In the genomic region with DNA sequence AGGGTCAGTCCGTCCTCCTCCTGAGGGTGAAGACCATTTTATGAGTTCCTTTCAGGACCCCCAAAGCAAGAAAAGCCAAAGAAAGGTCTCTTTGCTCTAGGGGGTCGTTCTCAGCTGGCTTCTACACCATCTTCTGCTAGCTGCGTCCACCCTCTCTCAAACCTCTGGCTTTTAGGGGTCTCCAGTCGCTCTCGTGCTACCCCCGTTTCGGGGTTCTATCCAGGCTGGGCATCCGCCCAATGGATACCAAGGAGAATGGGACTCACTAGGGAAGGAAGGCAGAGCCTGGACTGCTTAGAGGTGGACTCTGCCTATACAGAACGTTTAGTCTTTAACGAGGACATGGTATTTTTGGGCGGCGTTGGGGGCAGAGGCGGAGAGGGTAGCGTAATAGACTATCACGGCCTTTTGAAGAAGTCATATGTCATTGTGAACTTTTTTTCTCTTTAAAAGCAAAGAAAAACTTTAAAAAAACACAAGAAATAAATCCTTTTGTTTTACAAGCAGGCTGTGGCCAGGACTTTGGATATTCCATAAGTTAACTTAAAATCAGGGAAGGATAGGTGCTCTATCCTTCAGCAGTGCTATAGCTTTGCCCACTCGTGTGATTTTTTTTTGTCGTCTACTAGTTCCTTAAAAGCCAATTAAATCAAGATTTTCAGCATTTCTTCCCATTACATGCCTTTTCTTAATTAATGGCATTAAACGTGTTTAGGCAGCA, we compare ENCODE assay signal across 24 cellular contexts. TPM values are rescaled to one million over a fixed set of nuclear protein-coding genes. Genes with fewer than 3 reads are reported as not detected.
DNase-seq lines count a peak whose midpoint lies in the region; ATAC-seq and TF ChIP-seq lines count a peak whose summit lies in the region.
"Had no signal": no experiment of that assay in that cellular context is flagged by ENCODE, and none has a peak within 500 bp of the region (broad histone marks: within the 10 kb centered on the region; RNA-seq: fewer than 3 reads in every experiment).

No MANE protein-coding gene starts in this region.

- in situ Hi-C loops in GM13976 (cut with MboI; ENCODE audit: low sequenced_read_pairs, unreplicated experiment), result loop anchor here (25.0 kb wide), 3 partner anchors 332 to 1007 kb away; no protein-coding TSS in a partner anchor

- peaks cover 9% of the 10 kb centered on the region for H3K9me3 Mint-ChIP-seq in activated naive CD8-positive, alpha-beta T cell treated with anti-CD3 and anti-CD28 coated beads, Interleukin-2, amount 10 ng/mL, durations not matched to agents 7 days and 5 days
- peaks cover 26% of the 10 kb centered on the region for H3K9me3 Mint-ChIP-seq in activated naive CD8-positive, alpha-beta T cell treated with anti-CD3 and anti-CD28 coated beads, Interleukin-2, amount 50 U/mL, for 24 hours
- H3K9me3 Mint-ChIP-seq in activated T-helper 1 cell treated with anti-CD3 and anti-CD28 coated beads, Interleukin-12 subunit alpha, Interleukin-12 subunit beta, Interleukin-2, Interleukin-4 antibody, amounts not matched to agents 30 ng/mL and 10 ng/mL and 1 ng/mL, durations not matched to agents 14 hours and 24 hours and 36 hours, result peaks cover 14% of the 10 kb centered on the region
- no peaks in the 10 kb centered on the region for H3K9me3 Mint-ChIP-seq in type B pancreatic cell

- POLR2A ChIA-PET in activated naive CD8-positive, alpha-beta T cell treated with anti-CD3 and anti-CD28 coated beads, Interleukin-2, amount 10 ng/mL, durations not matched to agents 7 days and 5 days (lab: Charles Lee), result no interaction called here

- intact Hi-C loops in activated T-helper 1 cell treated with anti-CD3 and anti-CD28 coated beads, Interleukin-12 subunit alpha, Interleukin-12 subunit beta, Interleukin-2, Interleukin-4 antibody, amounts not matched to agents 30 ng/mL and 10 ng/mL and 1 ng/mL, durations not matched to agents 14 hours and 24 hours and 36 hours (cut with micrococcal nuclease), result loop anchor here (1.0 to 5.0 kb wide), 3 partner anchors 8 to 1887 kb away; a partner anchor contains a TSS

- H3K4me1 Mint-ChIP-seq in activated naive CD8-positive, alpha-beta T cell treated with anti-CD3 and anti-CD28 coated beads, Interleukin-2, amount 10 ng/mL, durations not matched to agents 7 days and 5 days, result peaks cover 10% of the 10 kb centered on the region
- H3K4me1 Mint-ChIP-seq in activated naive CD8-positive, alpha-beta T cell treated with anti-CD3 and anti-CD28 coated beads, Interleukin-2, amount 50 U/mL, for 24 hours, result peaks cover 18% of the 10 kb centered on the region
- H3K4me1 Mint-ChIP-seq in activated T-helper 1 cell treated with anti-CD3 and anti-CD28 coated beads, Interleukin-12 subunit alpha, Interleukin-12 subunit beta, Interleukin-2, Interleukin-4 antibody, amounts not matched to agents 30 ng/mL and 10 ng/mL and 1 ng/mL, durations not matched to agents 14 hours and 24 hours and 36 hours (ENCODE audit: low read depth), result peaks cover 5% of the 10 kb centered on the region
- peaks cover 12% of the 10 kb centered on the region for H3K4me1 Mint-ChIP-seq in type B pancreatic cell (ENCODE audit: unreplicated experiment)

- H3K36me3 Mint-ChIP-seq in activated naive CD8-positive, alpha-beta T cell treated with anti-CD3 and anti-CD28 coated beads, Interleukin-2, amount 10 ng/mL, durations not matched to agents 7 days and 5 days, result peaks cover 1% of the 10 kb centered on the region
- H3K36me3 Mint-ChIP-seq in activated naive CD8-positive, alpha-beta T cell treated with anti-CD3 and anti-CD28 coated beads, Interleukin-2, amount 50 U/mL, for 24 hours (ENCODE audit: low read depth), result peaks cover 5% of the 10 kb centered on the region
- peaks cover 7% of the 10 kb centered on the region for H3K36me3 Mint-ChIP-seq in activated T-helper 1 cell treated with anti-CD3 and anti-CD28 coated beads, Interleukin-12 subunit alpha, Interleukin-12 subunit beta, Interleukin-2, Interleukin-4 antibody, amounts not matched to agents 30 ng/mL and 10 ng/mL and 1 ng/mL, durations not matched to agents 14 hours and 24 hours and 36 hours (ENCODE audit: low read depth)
- no peaks in the 10 kb centered on the region for H3K36me3 Mint-ChIP-seq in type B pancreatic cell

- ATAC-seq in activated naive CD8-positive, alpha-beta T cell treated with anti-CD3 and anti-CD28 coated beads, Interleukin-2, amount 10 ng/mL, durations not matched to agents 7 days and 5 days (ENCODE audit: low read depth), result no peak
- ATAC-seq in activated naive CD8-positive, alpha-beta T cell treated with anti-CD3 and anti-CD28 coated beads, Interleukin-2, amount 50 U/mL, for 24 hours, result no peak
- no peak for ATAC-seq in GM21526 (IDR thresholded peaks at IDR 0.05; ENCODE audit: low FRiP score, unreplicated experiment)
- ATAC-seq: T-cell, upper lobe of right lung had no signal

- TF ChIP-seq CTCF in type B pancreatic cell (conservative IDR thresholded peaks at IDR 0.05) (no peak), GM13976 (IDR thresholded peaks at IDR 0.05; ENCODE audit: borderline replicate concordance, control extremely low read depth, extremely low read depth, insufficient read depth, missing control alignments) (no peak)

- peak; percentile 26 for DNase-seq in activated naive CD8-positive, alpha-beta T cell treated with anti-CD3 and anti-CD28 coated beads, Interleukin-2, amount 10 ng/mL, durations not matched to agents 7 days and 5 days
- DNase-seq in activated naive CD8-positive, alpha-beta T cell treated with anti-CD3 and anti-CD28 coated beads, Interleukin-2, amount 50 U/mL, for 24 hours, result no peak
- DNase-seq in activated T-helper 1 cell treated with anti-CD3 and anti-CD28 coated beads, Interleukin-12 subunit alpha, Interleukin-12 subunit beta, Interleukin-2, Interleukin-4 antibody, amounts not matched to agents 30 ng/mL and 10 ng/mL and 1 ng/mL, durations not matched to agents 14 hours and 24 hours and 36 hours (ENCODE audit: low spot score), result no peak
- DNase-seq in left kidney (ENCODE audit: low read depth, low spot score), result peak; percentile 9
- no peak for DNase-seq in type B pancreatic cell (ENCODE audit: extremely low spot score, unreplicated experiment)
- no peak for DNase-seq in stimulated activated CD4-positive, alpha-beta T cell treated with anti-CD3 and anti-CD28 coated beads, Interleukin-2, amount 100 ng/mL, for 24 hours
- no peak for DNase-seq in GM13976 (ENCODE audit: low spot score)
- DNase-seq: amniotic stem cell, dermis blood vessel endothelial cell, DMS79, hippocampal formation, NCI-H1105, NCI-H2029 treated with DMSO at 0.1 percent for 48 hours, NCI-H345, NCI-H82, OCI-M1, SHP77, spleen, T-cell, upper lobe of right lung, WERI-Rb-1 had no signal

- peaks cover 87% of the 10 kb centered on the region for H3K27me3 Mint-ChIP-seq in activated naive CD8-positive, alpha-beta T cell treated with anti-CD3 and anti-CD28 coated beads, Interleukin-2, amount 10 ng/mL, durations not matched to agents 7 days and 5 days
- peaks cover 87% of the 10 kb centered on the region for H3K27me3 Mint-ChIP-seq in activated naive CD8-positive, alpha-beta T cell treated with anti-CD3 and anti-CD28 coated beads, Interleukin-2, amount 50 U/mL, for 24 hours
- peaks cover 80% of the 10 kb centered on the region for H3K27me3 Mint-ChIP-seq in activated T-helper 1 cell treated with anti-CD3 and anti-CD28 coated beads, Interleukin-12 subunit alpha, Interleukin-12 subunit beta, Interleukin-2, Interleukin-4 antibody, amounts not matched to agents 30 ng/mL and 10 ng/mL and 1 ng/mL, durations not matched to agents 14 hours and 24 hours and 36 hours (ENCODE audit: insufficient read depth)
- peaks cover 98% of the 10 kb centered on the region for H3K27me3 Mint-ChIP-seq in type B pancreatic cell

- H3K27ac Mint-ChIP-seq in activated naive CD8-positive, alpha-beta T cell treated with anti-CD3 and anti-CD28 coated beads, Interleukin-2, amount 10 ng/mL, durations not matched to agents 7 days and 5 days, result peak overlapping the region; percentile 21
- H3K27ac Mint-ChIP-seq in activated naive CD8-positive, alpha-beta T cell treated with anti-CD3 and anti-CD28 coated beads, Interleukin-2, amount 50 U/mL, for 24 hours, result no peak overlapping the region
- peak overlapping the region; percentile 35 for H3K27ac Mint-ChIP-seq in activated T-helper 1 cell treated with anti-CD3 and anti-CD28 coated beads, Interleukin-12 subunit alpha, Interleukin-12 subunit beta, Interleukin-2, Interleukin-4 antibody, amounts not matched to agents 30 ng/mL and 10 ng/mL and 1 ng/mL, durations not matched to agents 14 hours and 24 hours and 36 hours
- H3K27ac Mint-ChIP-seq in type B pancreatic cell, result no peak overlapping the region
- H3K27ac Mint-ChIP-seq: progenitor cell of endocrine pancreas had no signal

- no peak overlapping the region for H3K4me3 Mint-ChIP-seq in activated naive CD8-positive, alpha-beta T cell treated with anti-CD3 and anti-CD28 coated beads, Interleukin-2, amount 10 ng/mL, durations not matched to agents 7 days and 5 days
- H3K4me3 Mint-ChIP-seq in activated naive CD8-positive, alpha-beta T cell treated with anti-CD3 and anti-CD28 coated beads, Interleukin-2, amount 50 U/mL, for 24 hours, result no peak overlapping the region
- H3K4me3 Mint-ChIP-seq in activated T-helper 1 cell treated with anti-CD3 and anti-CD28 coated beads, Interleukin-12 subunit alpha, Interleukin-12 subunit beta, Interleukin-2, Interleukin-4 antibody, amounts not matched to agents 30 ng/mL and 10 ng/mL and 1 ng/mL, durations not matched to agents 14 hours and 24 hours and 36 hours, result no peak overlapping the region
- H3K4me3 Mint-ChIP-seq in type B pancreatic cell, result peak overlapping the region; percentile 81

RNA-seq across cellular contexts. Expression of a gene that starts 7.1 kb away (rescaled TPM):
- total RNA-seq in activated naive CD8-positive, alpha-beta T cell treated with anti-CD3 and anti-CD28 coated beads, Interleukin-2, amount 10 ng/mL, durations not matched to agents 7 days and 5 days, result not detected
- total RNA-seq in activated T-helper 1 cell treated with anti-CD3 and anti-CD28 coated beads, Interleukin-12 subunit alpha, Interleukin-12 subunit beta, Interleukin-2, Interleukin-4 antibody, amounts not matched to agents 30 ng/mL and 10 ng/mL and 1 ng/mL, durations not matched to agents 14 hours and 24 hours and 36 hours, result not detected in 2 replicates
- total RNA-seq in type B pancreatic cell (ENCODE audit: low replicate concordance), result 4.5 and 13.8 TPM in 2 replicates
- total RNA-seq: activated CD8-positive, alpha-beta memory T cell treated with anti-CD3 and anti-CD28 coated beads for 36 hours; dermis blood vessel endothelial cell; spleen; T-cell; upper lobe of right lung had no signal

Comparison
In these comparisons a context has a peak if more than half of its experiments do, and no peak if none do; other contexts are left out.
1. DNase-seq: peak in activated naive CD8-positive, alpha-beta T cell treated with anti-CD3 and anti-CD28 coated beads, Interleukin-2, amount 10 ng/mL, durations not matched to agents 7 days and 5 days (single experiment) and left kidney (single experiment); none in activated naive CD8-positive, alpha-beta T cell treated with anti-CD3 and anti-CD28 coated beads, Interleukin-2, amount 50 U/mL, for 24 hours (single experiment), activated T-helper 1 cell treated with anti-CD3 and anti-CD28 coated beads, Interleukin-12 subunit alpha, Interleukin-12 subunit beta, Interleukin-2, Interleukin-4 antibody, amounts not matched to agents 30 ng/mL and 10 ng/mL and 1 ng/mL, durations not matched to agents 14 hours and 24 hours and 36 hours (single experiment), type B pancreatic cell (single experiment), stimulated activated CD4-positive, alpha-beta T cell treated with anti-CD3 and anti-CD28 coated beads, Interleukin-2, amount 100 ng/mL, for 24 hours (0 of 2) and GM13976 (single experiment).
2. H3K27ac Mint-ChIP-seq: peak in activated naive CD8-positive, alpha-beta T cell treated with anti-CD3 and anti-CD28 coated beads, Interleukin-2, amount 10 ng/mL, durations not matched to agents 7 days and 5 days (single experiment) and activated T-helper 1 cell treated with anti-CD3 and anti-CD28 coated beads, Interleukin-12 subunit alpha, Interleukin-12 subunit beta, Interleukin-2, Interleukin-4 antibody, amounts not matched to agents 30 ng/mL and 10 ng/mL and 1 ng/mL, durations not matched to agents 14 hours and 24 hours and 36 hours (single experiment); none in activated naive CD8-positive, alpha-beta T cell treated with anti-CD3 and anti-CD28 coated beads, Interleukin-2, amount 50 U/mL, for 24 hours (single experiment) and type B pancreatic cell (single experiment).